ENCODE assay signal across 16 cellular contexts in the genomic region with DNA sequence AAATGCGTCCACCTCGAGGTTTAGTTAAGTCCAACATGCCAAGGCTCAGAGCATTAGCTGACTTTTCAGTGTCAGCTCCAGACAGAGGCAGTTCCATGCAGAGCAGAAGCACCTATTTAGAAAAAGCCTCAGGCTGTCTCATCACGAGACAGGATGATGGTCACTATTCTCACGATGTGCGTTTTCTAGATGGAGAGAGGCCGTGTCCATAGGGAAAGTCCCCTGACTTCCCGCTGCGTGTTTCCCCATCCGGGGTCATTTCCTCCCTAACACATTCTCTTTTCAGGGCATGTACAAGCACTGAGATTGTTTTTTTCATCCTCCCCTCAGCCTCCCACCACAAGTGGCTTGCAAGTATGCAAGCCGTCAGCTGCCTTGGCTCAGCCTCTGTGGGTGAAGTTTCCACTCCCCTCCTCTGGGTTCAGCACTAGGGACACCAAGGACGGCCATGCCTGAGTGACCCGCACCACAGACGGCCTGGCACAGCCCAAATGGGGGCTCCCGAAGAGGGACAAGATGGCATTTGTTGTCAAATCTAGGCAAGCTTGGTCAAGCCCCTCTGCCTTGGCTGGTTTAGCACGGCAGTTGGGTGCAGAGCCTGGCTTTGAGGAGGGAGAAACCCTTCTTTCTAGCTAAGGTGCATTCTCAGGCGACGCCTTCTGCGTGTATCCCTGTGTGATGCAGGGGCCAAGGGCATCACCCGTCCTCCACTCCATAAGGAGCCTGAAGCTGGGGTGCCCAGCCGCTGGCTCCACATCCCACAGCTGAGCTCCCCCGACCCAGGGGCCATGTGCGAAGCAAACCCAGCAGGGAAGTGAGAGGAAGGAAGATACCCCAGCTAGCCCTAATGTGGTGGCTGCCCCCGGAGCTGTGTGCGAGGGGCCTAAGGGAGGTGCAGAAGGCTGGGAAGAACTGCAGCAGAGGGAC. TPM values are rescaled to one million over a fixed set of nuclear protein-coding genes. Genes with fewer than 3 reads are reported as not detected.
A peak's percentile ranks its signal among the peaks of the same experiment; 100 is the strongest.
DNase-seq lines count a peak whose midpoint lies in the region; TF ChIP-seq lines count a peak whose summit lies in the region.
"Had no signal": no experiment of that assay in that cellular context is flagged by ENCODE, and none has a peak within 500 bp of the region (broad histone marks: within the 10 kb centered on the region; RNA-seq: fewer than 3 reads in every experiment).

No MANE protein-coding gene starts in this region.

- no peaks in the 10 kb centered on the region; a peak in 1 of 22 replicates for H4K20me1 ChIP-seq in BLaER1 treated with 17β-estradiol and CSF1 and Interleukin-3, amounts not matched to agents 10 nM and 100 nM

- H3K27ac ChIP-seq in BLaER1 treated with 17β-estradiol and CSF1 and Interleukin-3, amounts not matched to agents 10 nM and 100 nM = no peak overlapping the region
- H3K27ac ChIP-seq in trophoblast cell (ENCODE audit: low read depth, low read length) = no peak overlapping the region
- H3K27ac ChIP-seq: neural progenitor cell had no signal

- peak overlapping the region; percentile 5 for H2BK120ac ChIP-seq in trophoblast cell (ENCODE audit: insufficient read depth, low read length, poor library complexity)

- H3K23ac ChIP-seq in trophoblast cell (ENCODE audit: low read length) = no peak overlapping the region

- H2BK12ac ChIP-seq in trophoblast cell (ENCODE audit: low read length) = peak overlapping the region; percentile 51

- DNase-seq in RPMI7951 (ENCODE audit: low read depth) (peak; percentile 64), fibroblast of villous mesenchyme (ENCODE audit: low read depth) (peak; percentile 22), trophoblast cell (no peak), T-helper 1 cell (no peak), germinal center (ENCODE audit: low spot score) (no peak), D341Med (ENCODE audit: low spot score) (no peak)
- DNase-seq: activated CD4-positive, alpha-beta T cell treated with anti-CD3 and anti-CD28 coated beads, Interleukin-2, amount 50 U/mL, for 48 hours; cortex of kidney; midbrain; NCI-H1930; NCI-H446 treated with DMSO at 0.1 percent for 48 hours; substantia nigra had no signal

- peak overlapping the region; percentile 1 for H2AK5ac ChIP-seq in trophoblast cell (ENCODE audit: low read length)

- H3K36me3 ChIP-seq in BLaER1 treated with 17β-estradiol and CSF1 and Interleukin-3, amounts not matched to agents 10 nM and 100 nM = no peaks in the 10 kb centered on the region
- H3K36me3 ChIP-seq in trophoblast cell (ENCODE audit: control insufficient read depth in 1 of 2, insufficient read depth in 2 of 2, low read length in 2 of 2) = no peaks in the 10 kb centered on the region
- H3K36me3 ChIP-seq: neural progenitor cell had no signal

- no peaks in the 10 kb centered on the region for H3K27me3 ChIP-seq in BLaER1 treated with 17β-estradiol and CSF1 and Interleukin-3, amounts not matched to agents 10 nM and 100 nM
- no peaks in the 10 kb centered on the region for H3K27me3 ChIP-seq in trophoblast cell (ENCODE audit: insufficient read depth, low read length)
- H3K27me3 ChIP-seq: neural progenitor cell had no signal

- no peak overlapping the region for H4K12ac ChIP-seq in trophoblast cell (ENCODE audit: low read depth, low read length)

- no peak overlapping the region for H3K4me3 ChIP-seq in BLaER1 treated with 17β-estradiol and CSF1 and Interleukin-3, amounts not matched to agents 10 nM and 100 nM
- H3K4me3 ChIP-seq in fibroblast of villous mesenchyme (ENCODE audit: low read depth, low read length) (no peak overlapping the region), trophoblast cell (ENCODE audit: low read depth, low read length) (no peak overlapping the region)
- H3K4me3 ChIP-seq: neural progenitor cell had no signal

- H3K4ac ChIP-seq in trophoblast cell (ENCODE audit: low read depth, low read length) = no peak overlapping the region

- peak overlapping the region; percentile 16 for H3K18ac ChIP-seq in trophoblast cell (ENCODE audit: low read length)

- peak overlapping the region in 10 of 11 experiments; percentile 28 to 65 (median 49); a peak in 20 of 22 replicates for H3K4me2 ChIP-seq in BLaER1 treated with 17β-estradiol and CSF1 and Interleukin-3, amounts not matched to agents 10 nM and 100 nM
- H3K4me2 ChIP-seq in trophoblast cell (ENCODE audit: low read length) = no peak overlapping the region
- H3K4me2 ChIP-seq: neural progenitor cell had no signal

- H3K4me1 ChIP-seq in BLaER1 treated with 17β-estradiol and CSF1 and Interleukin-3, amounts not matched to agents 10 nM and 100 nM = peaks cover 8 to 18% (median 10%) of the 10 kb centered on the region in 10 experiments; a peak in 17 of 20 replicates
- peaks cover 25 to 28% of the 10 kb centered on the region in 2 experiments for H3K4me1 ChIP-seq in trophoblast cell (ENCODE audit: control insufficient read depth in 1 of 2, insufficient read depth in 2 of 2, low read length in 2 of 2)
- H3K4me1 ChIP-seq: neural progenitor cell had no signal

- no CpG with 5 or more reads among the region's 24 CpGs for WGBS in trophoblast cell (ENCODE audit: extremely low coverage, insufficient coverage, insufficient read length)

- no peak overlapping the region for H3K9ac ChIP-seq in BLaER1 treated with 17β-estradiol and CSF1 and Interleukin-3, amounts not matched to agents 10 nM and 100 nM
- H3K9ac ChIP-seq in trophoblast cell (ENCODE audit: low read length) = no peak overlapping the region
- H3K9ac ChIP-seq: neural progenitor cell had no signal

- no peak for TF ChIP-seq CTCF in fibroblast of villous mesenchyme (IDR thresholded peaks at IDR 0.05; ENCODE audit: insufficient read depth, low read depth, low read length)

- peak overlapping the region; percentile 62 for H3K14ac ChIP-seq in trophoblast cell (ENCODE audit: low read length)

- H4K8ac ChIP-seq in trophoblast cell (ENCODE audit: low read depth, low read length) = no peak overlapping the region

- no peaks in the 10 kb centered on the region for H3K9me3 ChIP-seq in BLaER1 treated with 17β-estradiol and CSF1 and Interleukin-3, amounts not matched to agents 10 nM and 100 nM (replicated peaks in 1 of 11)
- H3K9me3 ChIP-seq in trophoblast cell (ENCODE audit: insufficient read depth, low read depth, low read length) = peaks cover 2% of the 10 kb centered on the region

- peaks cover 2% of the 10 kb centered on the region for H3K79me2 ChIP-seq in trophoblast cell (ENCODE audit: control insufficient read depth, insufficient read depth, low read length, poor library complexity)

- H3K79me1 ChIP-seq in trophoblast cell (ENCODE audit: low read length) = peaks cover 24% of the 10 kb centered on the region

- peak overlapping the region; percentile 46 for H4K91ac ChIP-seq in trophoblast cell (ENCODE audit: low read depth, low read length)

- no peak overlapping the region for H2AFZ ChIP-seq in trophoblast cell (ENCODE audit: insufficient read depth, low read length, poor library complexity)
- H2AFZ ChIP-seq: neural progenitor cell had no signal

- H2BK5ac ChIP-seq in trophoblast cell (ENCODE audit: low read depth, low read length, poor library complexity) = no peak overlapping the region

RNA-seq across cellular contexts. Expression of gene CALML5, which starts 2.9 kb away (rescaled TPM):
- not detected in 2 replicates for total RNA-seq in RPMI7951 (2014; rRNA removed; shearing (Covaris generic))
- not detected in 2 replicates for total RNA-seq in fibroblast of villous mesenchyme
- 0.07 and 0.14 TPM in 2 replicates for polyA plus RNA-seq in trophoblast cell (2013)
- total RNA-seq: Daoy, frontal cortex had no signal

RNA-seq across cellular contexts. Expression of gene CALML3, which starts 22.5 kb away (rescaled TPM):
- not detected in 2 replicates for total RNA-seq in RPMI7951 (2014; rRNA removed; shearing (Covaris generic))
- total RNA-seq in fibroblast of villous mesenchyme = not detected in 2 replicates
- polyA plus RNA-seq in trophoblast cell (2013) = not detected in 2 replicates
- total RNA-seq: Daoy had no signal

Comparison
In these comparisons a context has a peak if more than half of its experiments do, and no peak if none do; other contexts are left out.
1. DNase-seq: peak in RPMI7951 (single experiment) and fibroblast of villous mesenchyme (single experiment); none in trophoblast cell (0 of 2), T-helper 1 cell (0 of 5), germinal center (single experiment) and D341Med (single experiment).